Comparison of ENCODE assay signal across 23 cellular contexts in the genomic region with DNA sequence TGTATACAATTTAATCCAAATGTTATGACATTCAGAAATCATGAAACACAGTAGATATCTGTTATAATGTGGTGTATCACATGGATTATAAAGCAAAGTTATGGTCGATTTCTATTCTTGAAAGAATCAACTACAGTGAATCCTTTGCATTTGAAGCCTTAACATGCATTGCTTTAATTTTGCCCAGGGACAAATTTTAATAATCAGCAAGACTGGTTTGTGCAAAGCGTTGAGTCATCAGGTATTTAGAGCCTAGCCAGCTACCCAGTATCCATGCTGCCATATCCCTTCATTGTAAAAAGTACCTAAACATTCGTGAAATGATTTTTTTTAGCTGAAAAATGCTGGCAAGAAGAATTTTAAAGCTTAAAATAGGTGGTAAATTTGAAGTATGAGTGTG. TPM values are rescaled to one million over a fixed set of nuclear protein-coding genes. Genes with fewer than 3 reads are reported as not detected.
A peak's percentile ranks its signal among the peaks of the same experiment; 100 is the strongest.
DNase-seq lines count a peak whose midpoint lies in the region; ATAC-seq and TF ChIP-seq lines count a peak whose summit lies in the region.
"Had no signal": no experiment of that assay in that cellular context is flagged by ENCODE, and none has a peak within 500 bp of the region (broad histone marks: within the 10 kb centered on the region; RNA-seq: fewer than 3 reads in every experiment).

No MANE protein-coding gene starts in this region.

- no peak overlapping the region for H3K4me2 ChIP-seq in SK-N-SH
- H3K4me2 ChIP-seq in smooth muscle cell, result no peak overlapping the region

- peaks cover 3% of the 10 kb centered on the region; the same call in 1 of the 2 replicates for H4K20me1 ChIP-seq in SK-N-SH (ENCODE audit: insufficient read depth)
- H4K20me1 ChIP-seq in smooth muscle cell (ENCODE audit: low read depth), result peaks cover 60% of the 10 kb centered on the region

- H2AFZ ChIP-seq in SK-N-SH (ENCODE audit: low read depth) (no peak overlapping the region), smooth muscle cell (ENCODE audit: low read depth) (no peak overlapping the region)
- H2AFZ ChIP-seq: parathyroid adenoma had no signal

- H3K9me3 ChIP-seq in SK-N-SH (no peaks in the 10 kb centered on the region), smooth muscle cell (replicated peaks; ENCODE audit: low read depth) (no peaks in the 10 kb centered on the region), aorta (ENCODE audit: control insufficient read depth, low read length) (no peaks in the 10 kb centered on the region)
- H3K9me3 ChIP-seq: gastrocnemius medialis, tibial artery had no signal

- H3K27me3 ChIP-seq in SK-N-SH (ENCODE audit: insufficient read depth), result no peaks in the 10 kb centered on the region
- no peaks in the 10 kb centered on the region for H3K27me3 ChIP-seq in smooth muscle cell (ENCODE audit: low read depth)
- no peaks in the 10 kb centered on the region for H3K27me3 ChIP-seq in aorta (ENCODE audit: control insufficient read depth in 1 of 2, insufficient read depth in 2 of 2, low read length in 1 of 2)
- H3K27me3 ChIP-seq: gastrocnemius medialis, tibial artery had no signal

- no peak for TF ChIP-seq EP300 in SK-N-SH (IDR thresholded peaks at IDR 0.05; ENCODE audit: borderline replicate concordance in 1 of 2, low read depth in 1 of 2, low read length in 1 of 2)

- H3K36me3 Mint-ChIP-seq in activated naive CD4-positive, alpha-beta T cell treated with anti-CD3 and anti-CD28 coated beads, Interleukin-2, amount 50 U/mL, for 72 hours, result peaks cover 15 to 52% of the 10 kb centered on the region in 2 donors

- POLR2A ChIA-PET in SK-N-SH (lab: Yijun Ruan, JAX), result no interaction called here

- H3K27ac Mint-ChIP-seq in activated naive CD4-positive, alpha-beta T cell treated with anti-CD3 and anti-CD28 coated beads, Interleukin-2, amount 50 U/mL, for 72 hours, result no peak overlapping the region
- H3K27ac Mint-ChIP-seq: activated CD8-positive, alpha-beta memory T cell treated with anti-CD3 and anti-CD28 coated beads, Interleukin-2, amount 10 ng/mL, durations not matched to agents 7 days and 5 days; IgD-negative memory B cell; T-helper 1 cell treated with Interleukin-12 subunit alpha and Interleukin-12 subunit beta and Interleukin-4 antibody, amounts not matched to agents 30 μg/mL and 1 μg/mL, for 36 hours had no signal

- H3K9ac ChIP-seq in SK-N-SH, result no peak overlapping the region
- H3K9ac ChIP-seq in smooth muscle cell (ENCODE audit: low read depth), result no peak overlapping the region
- H3K9ac ChIP-seq: parathyroid adenoma had no signal

- TF ChIP-seq RAD21 in SK-N-SH (IDR thresholded peaks at IDR 0.05; ENCODE audit: low read length), result no peak

- H3K79me2 ChIP-seq in SK-N-SH (ENCODE audit: insufficient read depth), result peaks cover 49% of the 10 kb centered on the region
- H3K79me2 ChIP-seq in smooth muscle cell (ENCODE audit: low read depth), result peaks cover 34% of the 10 kb centered on the region

- 86% methylated on average over 3 of the region's 3 CpGs for WGBS in SK-N-SH (ENCODE audit: low lambda C conversion rate)
- 73% methylated on average over 3 of the region's 3 CpGs for WGBS in smooth muscle cell (ENCODE audit: low lambda C conversion rate)
- WGBS in aorta, 2 donors, result 44 to 47% methylated on average over 3 of the region's 3 CpGs

- H3K9me3 Mint-ChIP-seq in activated naive CD4-positive, alpha-beta T cell treated with anti-CD3 and anti-CD28 coated beads, Interleukin-2, amount 50 U/mL, for 72 hours, result no peaks in the 10 kb centered on the region
- H3K9me3 Mint-ChIP-seq: T-helper 1 cell treated with Interleukin-12 subunit alpha and Interleukin-12 subunit beta and Interleukin-4 antibody, amounts not matched to agents 30 μg/mL and 1 μg/mL, for 36 hours had no signal

- no peak overlapping the region for H3K4me3 ChIP-seq in SK-N-SH (ENCODE audit: low read depth in 2 of 2, low read length in 1 of 2)
- H3K4me3 ChIP-seq in smooth muscle cell, result no peak overlapping the region
- no peak overlapping the region for H3K4me3 ChIP-seq in aorta (ENCODE audit: low read length in 2 of 2)
- H3K4me3 ChIP-seq: gastrocnemius medialis, tibial artery had no signal

- TF ChIP-seq CTCF in SK-N-SH (IDR thresholded peaks at IDR 0.05) (no peak), smooth muscle cell (IDR thresholded peaks at IDR 0.05; ENCODE audit: borderline replicate concordance, insufficient read depth, poor library complexity, severe bottlenecking) (no peak)

- H3F3A ChIP-seq in SK-N-SH (replicated peaks; ENCODE audit: insufficient read depth), result peaks cover 10% of the 10 kb centered on the region
- H3F3A ChIP-seq in smooth muscle cell (ENCODE audit: low read depth), result no peaks in the 10 kb centered on the region

- H3K9me2 ChIP-seq in SK-N-SH, result no peaks in the 10 kb centered on the region

- peak; percentile 28; the same call in 1 of the 3 replicates for ATAC-seq in SK-N-SH treated with all-trans-retinoic acid at 6 μM for 48 hours
- no peak for ATAC-seq in activated naive CD4-positive, alpha-beta T cell treated with anti-CD3 and anti-CD28 coated beads, Interleukin-2, amount 50 U/mL, for 72 hours
- no peak for ATAC-seq in aorta (ENCODE audit: low FRiP score)
- ATAC-seq: activated CD4-positive, CD25-positive, alpha-beta regulatory T cell treated with anti-CD3 and anti-CD28 coated beads, Interleukin-2, amount 50 U/mL, for 24 hours; activated CD8-positive, alpha-beta memory T cell treated with anti-CD3 and anti-CD28 coated beads, Interleukin-2, amount 10 ng/mL, durations not matched to agents 7 days and 5 days; left ventricle myocardium superior had no signal

- H3K27ac ChIP-seq in SK-N-SH (ENCODE audit: low read depth in 2 of 2, low read length in 1 of 2), result no peak overlapping the region
- H3K27ac ChIP-seq in smooth muscle cell (ENCODE audit: low read depth), result peak overlapping the region; percentile 78
- no peak overlapping the region for H3K27ac ChIP-seq in aorta (ENCODE audit: low read depth in 1 of 2, low read length in 2 of 2)
- H3K27ac ChIP-seq: 22Rv1, gastrocnemius medialis, parathyroid adenoma, tibial artery had no signal

- H3K36me3 ChIP-seq in SK-N-SH (replicated peaks in 1 of 2; ENCODE audit: control insufficient read depth in 1 of 2, insufficient read depth in 2 of 2, low read length in 1 of 2) (peaks cover 55 to 82% of the 10 kb centered on the region in 2 experiments), smooth muscle cell (ENCODE audit: low read depth) (peaks cover 10% of the 10 kb centered on the region), aorta (ENCODE audit: control insufficient read depth in 1 of 2, insufficient read depth in 2 of 2, low read length in 1 of 2) (peaks cover 0 to 2% of the 10 kb centered on the region in 2 donors)

- no peak for DNase-seq in SK-N-SH
- DNase-seq in amniotic epithelial cell (ENCODE audit: low read depth), result peak; percentile 52
- peak; percentile 42 for DNase-seq in fibroblast of peridontal ligament (ENCODE audit: extremely low read depth)
- DNase-seq in smooth muscle cell (lab: John Stamatoyannopoulos, UW; ENCODE audit: unreplicated experiment), result no peak
- no peak for DNase-seq in activated naive CD4-positive, alpha-beta T cell treated with anti-CD3 and anti-CD28 coated beads, Interleukin-2, amount 50 U/mL, for 72 hours (ENCODE audit: low spot score in 2 of 2)
- DNase-seq in aorta, result no peak
- DNase-seq in NOMO-1 treated with DMSO at 0.1 percent for 48 hours (lab: John Stamatoyannopoulos, UW; ENCODE audit: unreplicated experiment), result no peak
- DNase-seq: activated CD8-positive, alpha-beta memory T cell treated with anti-CD3 and anti-CD28 coated beads, Interleukin-2, amount 10 ng/mL, durations not matched to agents 7 days and 5 days; activated gamma-delta T cell treated with Interleukin-2 at 50 U/mL for 16 hours; CD4-positive, alpha-beta T cell; DND-41; gastrocnemius medialis; left ventricle myocardium superior; NCI-H1092; RPMI8226; small intestine; tibial artery had no signal

- CTCF ChIA-PET in SK-N-SH (lab: Yijun Ruan, JAX), result interaction anchor here (0.7 to 4.4 kb wide), 5 partner anchors 9 to 235 kb away, joined by 3 to 23 read pairs (median 5); no protein-coding TSS in a partner anchor

- intact Hi-C loops in aorta (cut with DNase I), result no loop called here

- H3K4me1 ChIP-seq in SK-N-SH (ENCODE audit: control insufficient read depth in 1 of 2, insufficient read depth in 2 of 2, low read depth in 1 of 2, low read length in 1 of 2) (peaks cover 0 to 6% of the 10 kb centered on the region in 2 experiments; a peak in 2 of 4 replicates), smooth muscle cell (ENCODE audit: low read depth) (no peaks in the 10 kb centered on the region), aorta (ENCODE audit: control insufficient read depth in 1 of 2, insufficient read depth in 2 of 2, low read length in 2 of 2) (no peaks in the 10 kb centered on the region)
- H3K4me1 ChIP-seq: parathyroid adenoma had no signal

TF ChIP-seq in SK-N-SH treated with all-trans-retinoic acid at 6 μM for 48 hours, 23 proteins besides CTCF, POLR2A, EP300 and RAD21 (continues in another document):
- TF ChIP-seq ZFP30 (CRISPR knock-in tag; IDR thresholded peaks at IDR 0.05) (no peak), RARB (CRISPR knock-in tag; IDR thresholded peaks at IDR 0.05) (no peak)

TF ChIP-seq in SK-N-SH, 30 proteins besides CTCF, POLR2A, EP300 and RAD21 (continues in another document):
- TF ChIP-seq TEAD4 (IDR thresholded peaks at IDR 0.05; ENCODE audit: borderline replicate concordance, insufficient read depth), result no peak

RNA-seq across cellular contexts. Expression of a gene that starts 8.9 kb away (rescaled TPM):
- 0.10 TPM in 1 of 2 replicates, not detected in the other for polyA plus RNA-seq in SK-N-SH (2012; rRNA removed)
- 0.04 TPM in 2 replicates for polyA plus RNA-seq in SK-N-SH (2012; cell fraction: cytosol; rRNA removed)
- 0.11 and 0.18 TPM in 2 replicates for polyA plus RNA-seq in SK-N-SH (2012; cell fraction: nucleus; rRNA removed)
- 1.2 and 1.9 TPM in 2 replicates for total RNA-seq in smooth muscle cell
- polyA plus RNA-seq in smooth muscle cell, result 0.56 and 1.9 TPM in 2 replicates
- 1 to 10 TPM; 1.8 to 2.0 TPM for total RNA-seq in activated naive CD4-positive, alpha-beta T cell treated with anti-CD3 and anti-CD28 coated beads, Interleukin-2, amount 50 U/mL, for 72 hours
- total RNA-seq in aorta, result 1 to 10 TPM; 2.8 to 5.3 TPM
- under 1 TPM in 1 of 2 donors, not detected in 1; 0.59 TPM for polyA plus RNA-seq in aorta

RNA-seq across cellular contexts. Expression of a gene that starts 50.1 kb away (rescaled TPM):
- 21.7 and 24.7 TPM in 2 replicates for polyA plus RNA-seq in SK-N-SH (2012; rRNA removed)
- polyA plus RNA-seq in SK-N-SH (2012; cell fraction: cytosol; rRNA removed), result 26.6 and 31.3 TPM in 2 replicates
- polyA plus RNA-seq in SK-N-SH (2012; cell fraction: nucleus; rRNA removed), result 9.1 and 17.2 TPM in 2 replicates
- total RNA-seq in smooth muscle cell, result 193 and 224 TPM in 2 replicates
- polyA plus RNA-seq in smooth muscle cell, result 66.8 and 92.0 TPM in 2 replicates
- 100 to 1,000 TPM; 185 to 201 TPM for total RNA-seq in activated naive CD4-positive, alpha-beta T cell treated with anti-CD3 and anti-CD28 coated beads, Interleukin-2, amount 50 U/mL, for 72 hours
- 100 to 1,000 TPM; 386 to 484 TPM for total RNA-seq in aorta
- polyA plus RNA-seq in aorta, result 100 to 1,000 TPM; 187 to 370 TPM

Comparison
In these comparisons a context has a peak if more than half of its experiments do, and no peak if none do; other contexts are left out.
1. DNase-seq: peak in amniotic epithelial cell (single experiment) and fibroblast of peridontal ligament (single experiment); none in SK-N-SH (single experiment), smooth muscle cell (single experiment), activated naive CD4-positive, alpha-beta T cell treated with anti-CD3 and anti-CD28 coated beads, Interleukin-2, amount 50 U/mL, for 72 hours (0 of 2), aorta (0 of 2) and NOMO-1 treated with DMSO at 0.1 percent for 48 hours (single experiment).